Comparison of ENCODE assay signal across 9 cellular contexts in the genomic region with DNA sequence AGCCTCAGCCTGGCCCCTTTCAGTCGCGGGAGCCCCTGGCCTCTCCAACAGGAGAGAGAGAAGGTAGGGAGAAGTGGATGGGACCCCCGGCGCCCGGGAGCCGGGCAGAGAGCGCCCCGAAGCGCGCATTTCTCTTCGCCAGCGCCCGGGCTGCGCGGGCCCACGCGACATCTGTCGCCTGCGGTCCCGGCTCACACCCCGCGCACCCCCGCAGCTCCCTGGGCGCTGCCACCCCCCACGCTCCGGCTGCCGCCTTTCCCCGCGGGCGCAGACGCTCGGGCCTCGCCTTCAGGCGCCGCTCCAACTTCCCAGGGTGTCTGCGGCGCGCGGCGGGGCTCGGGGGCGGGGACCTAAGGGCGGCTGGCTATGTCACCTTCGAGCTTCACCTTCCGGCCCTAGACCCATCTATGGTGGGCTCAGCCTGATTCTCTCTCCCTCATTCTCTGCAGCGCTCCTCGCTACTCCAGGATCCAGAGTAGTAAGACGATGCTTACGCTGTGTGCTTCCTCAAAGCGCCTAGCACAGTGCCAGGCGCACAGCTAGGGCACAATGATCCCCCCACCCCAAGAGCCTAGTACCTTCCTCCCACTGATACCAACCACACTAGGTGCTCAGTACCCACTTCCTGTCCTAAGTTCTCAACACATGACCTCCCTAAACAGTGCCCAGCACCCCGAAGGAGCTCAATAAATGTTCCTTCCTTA. TPM values are rescaled to one million over a fixed set of nuclear protein-coding genes. Genes with fewer than 3 reads are reported as not detected.
DNase-seq lines count a peak whose midpoint lies in the region; ATAC-seq and TF ChIP-seq lines count a peak whose summit lies in the region.
"Had no signal": no experiment of that assay in that cellular context is flagged by ENCODE, and none has a peak within 500 bp of the region (broad histone marks: within the 10 kb centered on the region; RNA-seq: fewer than 3 reads in every experiment).

No MANE protein-coding gene starts in this region.

- H3K27ac Mint-ChIP-seq in WTC11: no peak overlapping the region
- peak overlapping the region; percentile 85 for H3K27ac Mint-ChIP-seq in stimulated activated naive B cell treated with anti-CD40 and anti-IgM and Interleukin-4, amounts not matched to agents 10 μg/mL and 1 μg/mL and 100 μg/mL, for 72 hours

- H3K36me3 Mint-ChIP-seq in WTC11: peaks cover 2% of the 10 kb centered on the region; the same call in 1 of the 2 replicates
- peaks cover 0 to 4% of the 10 kb centered on the region in 2 donors for H3K36me3 Mint-ChIP-seq in stimulated activated naive B cell treated with anti-CD40 and anti-IgM and Interleukin-4, amounts not matched to agents 10 μg/mL and 1 μg/mL and 100 μg/mL, for 72 hours

- peaks cover 37% of the 10 kb centered on the region for H3K4me1 Mint-ChIP-seq in WTC11
- H3K4me1 Mint-ChIP-seq in stimulated activated naive B cell treated with anti-CD40 and anti-IgM and Interleukin-4, amounts not matched to agents 10 μg/mL and 1 μg/mL and 100 μg/mL, for 72 hours: peaks cover 30 to 45% of the 10 kb centered on the region in 2 donors

- peak overlapping the region; percentile 62; the same call in 1 of the 2 replicates for H3K4me3 ChIP-seq in iPS DF 6.9 (ENCODE audit: low read length)
- H3K4me3 ChIP-seq in body of pancreas: no peak overlapping the region

- no CpG with 5 or more reads among the region's 52 CpGs for WGBS in iPS DF 6.9 (ENCODE audit: insufficient coverage, insufficient read length)
- 1 to 3% methylated on average over 25 to 52 of the region's 52 CpGs for WGBS in body of pancreas, 2 donors

- DNase-seq in activated gamma-delta T cell treated with Interleukin-2 at 50 U/mL for 16 hours (peak; percentile 6), activated gamma-delta T cell (lab: John Stamatoyannopoulos, UW) (no peak), WTC11 (ENCODE audit: low spot score) (no peak), iPS DF 6.9 (ENCODE audit: low read depth, low spot score) (no peak), body of pancreas (no peak), AML-193 (lab: John Stamatoyannopoulos, UW) (no peak), NCI-H1694 (lab: John Stamatoyannopoulos, UW) (no peak)
- DNase-seq in stimulated activated naive B cell treated with anti-CD40 and anti-IgM and Interleukin-4, amounts not matched to agents 10 μg/mL and 1 μg/mL and 100 μg/mL, for 72 hours: no peak
- DNase-seq: stimulated activated CD4-positive, alpha-beta T cell treated with anti-CD3 and anti-CD28 coated beads, Interleukin-12 subunit alpha, Interleukin-12 subunit beta, amount 100 ng/mL, for 4 hours had no signal

- H3K27me3 ChIP-seq in iPS DF 6.9 (ENCODE audit: control insufficient read depth, insufficient read depth, low read length) (peaks cover 44% of the 10 kb centered on the region), body of pancreas (peaks cover 0 to 48% of the 10 kb centered on the region in 2 donors)

- ATAC-seq in WTC11 (no peak), body of pancreas (no peak)
- ATAC-seq in stimulated activated naive B cell treated with anti-CD40 and anti-IgM and Interleukin-4, amounts not matched to agents 10 μg/mL and 1 μg/mL and 100 μg/mL, for 72 hours (replicated peaks): peak; percentile 22 to 37

- intact Hi-C loops in body of pancreas (cut with DNase I): no loop called here

- H3K4me3 Mint-ChIP-seq in WTC11: peak overlapping the region; percentile 94
- peak overlapping the region; percentile 85 to 89 for H3K4me3 Mint-ChIP-seq in stimulated activated naive B cell treated with anti-CD40 and anti-IgM and Interleukin-4, amounts not matched to agents 10 μg/mL and 1 μg/mL and 100 μg/mL, for 72 hours

- POLR2A ChIA-PET in WTC11 (lab: Charles Lee): no interaction called here

- H3K27me3 Mint-ChIP-seq in WTC11 (ENCODE audit: low read depth): peaks cover 90% of the 10 kb centered on the region
- H3K27me3 Mint-ChIP-seq in stimulated activated naive B cell treated with anti-CD40 and anti-IgM and Interleukin-4, amounts not matched to agents 10 μg/mL and 1 μg/mL and 100 μg/mL, for 72 hours: peaks cover 43 to 56% of the 10 kb centered on the region in 2 donors

- no peaks in the 10 kb centered on the region for H3K36me3 ChIP-seq in iPS DF 6.9 (ENCODE audit: control insufficient read depth, insufficient read depth, low read length)
- no peaks in the 10 kb centered on the region for H3K36me3 ChIP-seq in body of pancreas (replicated peaks in 1 of 2; ENCODE audit: insufficient read depth in 1 of 2, low read depth in 2 of 2)

- no peak overlapping the region for H3K27ac ChIP-seq in iPS DF 6.9 (ENCODE audit: low read length)
- no peak overlapping the region for H3K27ac ChIP-seq in body of pancreas

- peaks cover 6% of the 10 kb centered on the region for H3K4me1 ChIP-seq in iPS DF 6.9 (ENCODE audit: control insufficient read depth, insufficient read depth, low read length)
- peaks cover 35% of the 10 kb centered on the region for H3K4me1 ChIP-seq in body of pancreas

- CTCF ChIA-PET in WTC11 (lab: Charles Lee): interaction anchor here (1.4 to 4.5 kb wide), 3 partner anchors 16 to 176 kb away, joined by 3 to 46 read pairs (median 43); no protein-coding TSS in a partner anchor

- H3K9me3 ChIP-seq in iPS DF 6.9 (ENCODE audit: control insufficient read depth, insufficient read depth, low read length): no peaks in the 10 kb centered on the region
- H3K9me3 ChIP-seq in body of pancreas: no peaks in the 10 kb centered on the region

- peaks cover 2% of the 10 kb centered on the region for H3K9me3 Mint-ChIP-seq in WTC11
- H3K9me3 Mint-ChIP-seq in stimulated activated naive B cell treated with anti-CD40 and anti-IgM and Interleukin-4, amounts not matched to agents 10 μg/mL and 1 μg/mL and 100 μg/mL, for 72 hours: peaks cover 1 to 2% of the 10 kb centered on the region in 2 donors

- no peak for TF ChIP-seq CTCF in WTC11 (IDR thresholded peaks at IDR 0.05)
- no peak for TF ChIP-seq CTCF in body of pancreas (IDR thresholded peaks at IDR 0.05)

- no peak for TF ChIP-seq POLR2A in body of pancreas (IDR thresholded peaks at IDR 0.05)

TF ChIP-seq in WTC11, 78 proteins besides CTCF, POLR2A, EP300 and RAD21:
- no peak for TF ChIP-seq ATF1 (CRISPR knock-in tag; IDR thresholded peaks at IDR 0.05)

RNA-seq across cellular contexts. Expression of a gene that starts 1.6 kb away (rescaled TPM):
- total RNA-seq in WTC11 (2021) (1.4 to 3.5 TPM (median 1.6 TPM) in 3 replicates), body of pancreas (not detected)

RNA-seq across cellular contexts. Expression of a gene that starts 31.1 kb away (rescaled TPM):
- total RNA-seq in WTC11 (2021) (15.6 to 18.5 TPM (median 18.0 TPM) in 3 replicates), body of pancreas (10 to 100 TPM; 12.7 to 35.3 TPM)

Comparison
In these comparisons a context has a peak if more than half of its experiments do, and no peak if none do; other contexts are left out.
1. ATAC-seq: peak in stimulated activated naive B cell treated with anti-CD40 and anti-IgM and Interleukin-4, amounts not matched to agents 10 μg/mL and 1 μg/mL and 100 μg/mL, for 72 hours (2 of 2); none in WTC11 (single experiment) and body of pancreas (single experiment).